Comparison of ENCODE assay signal across 8 cellular contexts in the genomic region with DNA sequence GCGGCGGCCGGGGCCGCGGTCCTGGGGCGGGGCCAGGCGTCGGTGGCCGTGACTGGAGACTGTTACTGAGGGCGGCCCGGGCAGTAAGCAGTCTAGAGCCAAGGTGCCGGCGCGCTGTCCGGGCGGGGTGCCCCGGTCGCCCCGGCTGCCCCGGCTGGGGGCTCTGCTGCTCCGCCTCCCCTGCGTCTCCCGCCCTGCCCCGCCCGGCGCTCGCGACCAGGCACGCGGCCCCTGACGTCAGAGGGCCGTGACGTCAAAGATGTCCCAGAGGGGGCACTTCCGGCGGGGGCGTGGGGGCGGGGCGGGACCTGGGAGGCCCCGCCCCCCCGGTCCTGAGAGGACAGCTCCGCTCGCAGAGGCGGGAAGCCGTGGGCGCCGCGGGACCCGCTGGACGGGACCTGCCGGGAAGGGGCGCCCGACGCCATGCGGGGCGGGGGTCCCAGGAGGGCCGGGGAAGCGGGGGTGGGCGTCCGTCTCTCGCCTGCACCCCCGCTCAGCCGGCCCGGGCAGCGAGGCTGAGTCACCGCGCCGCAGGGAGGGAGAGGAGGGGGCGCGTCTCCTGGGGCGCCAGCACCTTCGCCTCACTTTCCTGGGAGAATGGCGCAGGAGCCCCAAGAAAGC. TPM values are rescaled to one million over a fixed set of nuclear protein-coding genes. Genes with fewer than 3 reads are reported as not detected.
DNase-seq lines count a peak whose midpoint lies in the region; ATAC-seq and TF ChIP-seq lines count a peak whose summit lies in the region.

No MANE protein-coding gene starts in this region.

- no peak overlapping the region for H3K27ac ChIP-seq in colonic mucosa
- no peak overlapping the region for H3K27ac ChIP-seq in liver (ENCODE audit: low read depth in 1 of 2, low read length in 2 of 2)

- 1% methylated on average over 72 of the region's 72 CpGs for WGBS in liver

- H3K4me1 ChIP-seq in BE2C = no peaks in the 10 kb centered on the region
- H3K4me1 ChIP-seq in colonic mucosa = peaks cover 9% of the 10 kb centered on the region
- H3K4me1 ChIP-seq in liver (ENCODE audit: control insufficient read depth in 4 of 4, insufficient read depth in 4 of 4, low read length in 3 of 4) = peaks cover 8 to 22% (median 18%) of the 10 kb centered on the region in 4 donors

- H3K36me3 ChIP-seq in BE2C (no peaks in the 10 kb centered on the region), colonic mucosa (no peaks in the 10 kb centered on the region), liver (ENCODE audit: control insufficient read depth in 4 of 4, insufficient read depth in 3 of 4, low read depth in 1 of 4, low read length in 3 of 4) (no peaks in the 10 kb centered on the region)

- peak; percentile 52 for DNase-seq in BE2C
- peak; percentile 70 for DNase-seq in M059J (ENCODE audit: low read depth)
- peak; percentile 66 for DNase-seq in colonic mucosa
- peak in 2 of 3 experiments; percentile 71 to 72 for DNase-seq in stimulated activated CD4-positive, alpha-beta T cell treated with anti-CD3 and anti-CD28 coated beads, TNF-alpha, amount 100 ng/mL, for 4 hours (ENCODE audit: low read depth in 3 of 3)

- H3K4me3 ChIP-seq in BE2C (ENCODE audit: low read depth, low read length) = peak overlapping the region; percentile 6; the same call in 1 of the 2 replicates
- H3K4me3 ChIP-seq in WI38 (ENCODE audit: low read depth, low read length) = peak overlapping the region; percentile 43
- H3K4me3 ChIP-seq in colonic mucosa = peak overlapping the region; percentile 60
- H3K4me3 ChIP-seq in liver (ENCODE audit: low read depth in 1 of 3, low read length in 3 of 3) = peak overlapping the region in 2 of 3 donors; percentile 32 to 77

- H3K9me3 ChIP-seq in BE2C (no peaks in the 10 kb centered on the region), colonic mucosa (no peaks in the 10 kb centered on the region), liver (ENCODE audit: control insufficient read depth in 4 of 4, low read length in 3 of 4) (no peaks in the 10 kb centered on the region)

- intact Hi-C loops in colonic mucosa (cut with DNase I) = loop anchor here (10.0 kb wide), 1 partner anchor 224 kb away; no protein-coding TSS in a partner anchor

- H3K27me3 ChIP-seq in BE2C (peaks cover 32% of the 10 kb centered on the region), colonic mucosa (peaks cover 30% of the 10 kb centered on the region), liver (ENCODE audit: control insufficient read depth in 4 of 4, insufficient read depth in 4 of 4, low read length in 3 of 4) (peaks cover 0 to 2% (median 0%) of the 10 kb centered on the region in 4 donors)

- no peak for TF ChIP-seq RAD21 in liver (IDR thresholded peaks at IDR 0.05)

- no peak for TF ChIP-seq CTCF in BE2C (IDR thresholded peaks at IDR 0.05; ENCODE audit: low read depth, low read length)
- TF ChIP-seq CTCF in WI38 (IDR thresholded peaks at IDR 0.05; ENCODE audit: low read depth, low read length) = no peak
- TF ChIP-seq CTCF in colonic mucosa (IDR thresholded peaks at IDR 0.05) = no peak
- TF ChIP-seq CTCF in liver (IDR thresholded peaks at IDR 0.05; ENCODE audit: low read depth, low read length, missing input control) = no peak

- no peak overlapping the region for H3K9ac ChIP-seq in colonic mucosa (ENCODE audit: low read depth in 2 of 2, low read length in 2 of 2)
- H3K9ac ChIP-seq in liver (ENCODE audit: low read depth in 1 of 2, low read length in 2 of 2) = no peak overlapping the region

- ATAC-seq in GM19452 (IDR thresholded peaks at IDR 0.05; ENCODE audit: unreplicated experiment) (peak; percentile 8), GM19455 (IDR thresholded peaks at IDR 0.05; ENCODE audit: unreplicated experiment) (no peak)

TF ChIP-seq in liver, 16 proteins besides CTCF, POLR2A, EP300 and RAD21:
- TF ChIP-seq, protein P1, sequence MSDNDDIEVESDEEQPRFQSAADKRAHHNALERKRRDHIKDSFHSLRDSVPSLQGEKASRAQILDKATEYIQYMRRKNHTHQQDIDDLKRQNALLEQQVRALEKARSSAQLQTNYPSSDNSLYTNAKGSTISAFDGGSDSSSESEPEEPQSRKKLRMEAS (IDR thresholded peaks at IDR 0.05) = no peak
- TF ChIP-seq SP1 (IDR thresholded peaks at IDR 0.05) (no peak), GABPA (IDR thresholded peaks at IDR 0.05 in 1 of 2, conservative IDR thresholded peaks at IDR 0.05 in 1 of 2) (peak in 1 of 2 donors; percentile 67), EGR1 (IDR thresholded peaks at IDR 0.05; ENCODE audit: low read depth in 2 of 2) (no peak), TAF1 (conservative IDR thresholded peaks at IDR 0.05) (no peak)
- TF ChIP-seq, protein P2, sequence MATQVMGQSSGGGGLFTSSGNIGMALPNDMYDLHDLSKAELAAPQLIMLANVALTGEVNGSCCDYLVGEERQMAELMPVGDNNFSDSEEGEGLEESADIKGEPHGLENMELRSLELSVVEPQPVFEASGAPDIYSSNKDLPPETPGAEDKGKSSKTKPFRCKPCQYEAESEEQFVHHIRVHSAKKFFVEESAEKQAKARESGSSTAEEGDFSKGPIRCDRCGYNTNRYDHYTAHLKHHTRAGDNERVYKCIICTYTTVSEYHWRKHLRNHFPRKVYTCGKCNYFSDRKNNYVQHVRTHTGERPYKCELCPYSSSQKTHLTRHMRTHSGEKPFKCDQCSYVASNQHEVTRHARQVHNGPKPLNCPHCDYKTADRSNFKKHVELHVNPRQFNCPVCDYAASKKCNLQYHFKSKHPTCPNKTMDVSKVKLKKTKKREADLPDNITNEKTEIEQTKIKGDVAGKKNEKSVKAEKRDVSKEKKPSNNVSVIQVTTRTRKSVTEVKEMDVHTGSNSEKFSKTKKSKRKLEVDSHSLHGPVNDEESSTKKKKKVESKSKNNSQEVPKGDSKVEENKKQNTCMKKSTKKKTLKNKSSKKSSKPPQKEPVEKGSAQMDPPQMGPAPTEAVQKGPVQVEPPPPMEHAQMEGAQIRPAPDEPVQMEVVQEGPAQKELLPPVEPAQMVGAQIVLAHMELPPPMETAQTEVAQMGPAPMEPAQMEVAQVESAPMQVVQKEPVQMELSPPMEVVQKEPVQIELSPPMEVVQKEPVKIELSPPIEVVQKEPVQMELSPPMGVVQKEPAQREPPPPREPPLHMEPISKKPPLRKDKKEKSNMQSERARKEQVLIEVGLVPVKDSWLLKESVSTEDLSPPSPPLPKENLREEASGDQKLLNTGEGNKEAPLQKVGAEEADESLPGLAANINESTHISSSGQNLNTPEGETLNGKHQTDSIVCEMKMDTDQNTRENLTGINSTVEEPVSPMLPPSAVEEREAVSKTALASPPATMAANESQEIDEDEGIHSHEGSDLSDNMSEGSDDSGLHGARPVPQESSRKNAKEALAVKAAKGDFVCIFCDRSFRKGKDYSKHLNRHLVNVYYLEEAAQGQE (IDR thresholded peaks at IDR 0.05) = peak; percentile 93
- TF ChIP-seq, protein P3, sequence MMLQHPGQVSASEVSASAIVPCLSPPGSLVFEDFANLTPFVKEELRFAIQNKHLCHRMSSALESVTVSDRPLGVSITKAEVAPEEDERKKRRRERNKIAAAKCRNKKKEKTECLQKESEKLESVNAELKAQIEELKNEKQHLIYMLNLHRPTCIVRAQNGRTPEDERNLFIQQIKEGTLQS (IDR thresholded peaks at IDR 0.05) = no peak

RNA-seq across cellular contexts. Expression of a gene that starts 4.5 kb away (rescaled TPM):
- 1.3 TPM for polyA plus RNA-seq in BE2C (2012; ENCODE audit: insufficient read depth, insufficient read length, low read depth)
- total RNA-seq in M059J (2014; rRNA removed; shearing (Covaris generic)) = 2.2 and 3.7 TPM in 2 replicates
- total RNA-seq in colonic mucosa = 10 to 100 TPM in 1 of 2 donors, 1 to 10 TPM in 1; 7.0 to 11.2 TPM
- 1 to 10 TPM; 3.9 to 4.8 TPM for total RNA-seq in liver
- 1 to 10 TPM in 1 of 2 donors, under 1 TPM in 1; 0.44 to 3.5 TPM for polyA plus RNA-seq in liver

RNA-seq across cellular contexts. Expression of a gene that starts 8.5 kb away (rescaled TPM):
- polyA plus RNA-seq in BE2C (2012; ENCODE audit: insufficient read depth, insufficient read length, low read depth) = 45.7 TPM
- total RNA-seq in M059J (2014; rRNA removed; shearing (Covaris generic)) = 18.9 and 24.0 TPM in 2 replicates
- total RNA-seq in colonic mucosa (10 to 100 TPM; 41.0 to 49.8 TPM), liver (10 to 100 TPM; 16.1 to 17.2 TPM)
- 10 to 100 TPM; 30.3 to 30.6 TPM for polyA plus RNA-seq in liver

RNA-seq across cellular contexts. Expression of a gene that starts 20.4 kb away (rescaled TPM):
- polyA plus RNA-seq in BE2C (2012; ENCODE audit: insufficient read depth, insufficient read length, low read depth) = 130 TPM
- total RNA-seq in M059J (2014; rRNA removed; shearing (Covaris generic)) = 28.0 and 29.5 TPM in 2 replicates
- total RNA-seq in colonic mucosa = 10 to 100 TPM; 22.7 to 34.4 TPM
- 10 to 100 TPM in 1 of 2 donors, 1 to 10 TPM in 1; 9.8 to 24.6 TPM for total RNA-seq in liver
- polyA plus RNA-seq in liver = 10 to 100 TPM; 17.5 to 21.2 TPM

RNA-seq across cellular contexts. Expression of a gene that starts 25.2 kb away (rescaled TPM):
- 4.8 TPM for polyA plus RNA-seq in BE2C (2012; ENCODE audit: insufficient read depth, insufficient read length, low read depth)
- total RNA-seq in M059J (2014; rRNA removed; shearing (Covaris generic)) = 0.12 and 0.67 TPM in 2 replicates
- under 1 TPM; 0.32 to 0.37 TPM for total RNA-seq in colonic mucosa
- total RNA-seq in liver = 1 to 10 TPM in 1 of 2 donors, under 1 TPM in 1; 0.65 to 1.8 TPM
- polyA plus RNA-seq in liver = 1 to 10 TPM in 1 of 2 donors, under 1 TPM in 1; 0.04 to 5.4 TPM

Comparison
In these comparisons a context has a peak if more than half of its experiments do, and no peak if none do; other contexts are left out.
1. H3K4me3 ChIP-seq: peak in every context shown above with its lines; median percentile 60 in colonic mucosa; 54 in liver; 43 in WI38; 6 in BE2C.